16 cellular contexts compared by ENCODE assay signal in genomic region chr1:197151185-197151584, GRCh38. TPM values are rescaled to one million over a fixed set of nuclear protein-coding genes. Genes with fewer than 3 reads are reported as not detected.
DNase-seq lines count a peak whose midpoint lies in the region; ATAC-seq and TF ChIP-seq lines count a peak whose summit lies in the region.
"Had no signal": no experiment of that assay in that cellular context is flagged by ENCODE, and none has a peak within 500 bp of the region (broad histone marks: within the 10 kb centered on the region; RNA-seq: fewer than 3 reads in every experiment).

No MANE protein-coding gene starts in this region.

- H3K27me3 Mint-ChIP-seq in CD14-positive monocyte (ENCODE audit: low read depth in 3 of 3): no peaks in the 10 kb centered on the region
- H3K27me3 Mint-ChIP-seq in CD4-positive, alpha-beta memory T cell: no peaks in the 10 kb centered on the region
- H3K27me3 Mint-ChIP-seq: B cell, IgD-negative memory B cell had no signal

- H2AFZ ChIP-seq in MM.1S (ENCODE audit: low read length): no peak overlapping the region
- H2AFZ ChIP-seq: GM23248 had no signal

- H3K4me3 ChIP-seq in HEK293 (ENCODE audit: low read depth, low read length) (no peak overlapping the region), liver (ENCODE audit: low read depth in 1 of 3, low read length in 3 of 3) (no peak overlapping the region), MM.1S (ENCODE audit: low read length) (no peak overlapping the region)
- no peak overlapping the region for H3K4me3 ChIP-seq in CD4-positive, alpha-beta memory T cell (ENCODE audit: low read length in 2 of 2)
- H3K4me3 ChIP-seq: BLaER1 treated with 17β-estradiol and CSF1 and Interleukin-3, amounts not matched to agents 10 nM and 100 nM; GM23248 had no signal

- TF ChIP-seq CTCF in HEK293 (tag by site-specific recombination; IDR thresholded peaks at IDR 0.05) (no peak), liver (IDR thresholded peaks at IDR 0.05; ENCODE audit: low read depth, low read length, missing input control) (no peak), CD14-positive monocyte (IDR thresholded peaks at IDR 0.05) (no peak), MM.1S (IDR thresholded peaks at IDR 0.05; ENCODE audit: low read length) (no peak)

- H3K27ac Mint-ChIP-seq in CD14-positive monocyte: no peak overlapping the region
- H3K27ac Mint-ChIP-seq in CD4-positive, alpha-beta memory T cell: no peak overlapping the region
- H3K27ac Mint-ChIP-seq: B cell, IgD-negative memory B cell had no signal

- H3K4me2 ChIP-seq in MM.1S (ENCODE audit: low read depth, low read length): no peak overlapping the region
- H3K4me2 ChIP-seq: BLaER1 treated with 17β-estradiol and CSF1 and Interleukin-3, amounts not matched to agents 10 nM and 100 nM; KMS-11 had no signal

- intact Hi-C loops in CD14-positive monocyte (cut with micrococcal nuclease): no loop called here
- intact Hi-C loops in CD4-positive, alpha-beta memory T cell (cut with micrococcal nuclease): no loop called here

- 82% methylated on average over 1 of the region's 1 CpG for WGBS in liver

- no peak overlapping the region for H3K4me3 Mint-ChIP-seq in CD14-positive monocyte
- no peak overlapping the region for H3K4me3 Mint-ChIP-seq in CD4-positive, alpha-beta memory T cell
- H3K4me3 Mint-ChIP-seq: B cell, IgD-negative memory B cell had no signal

- H3K9me3 Mint-ChIP-seq in CD14-positive monocyte: peaks cover 0 to 5% (median 0%) of the 10 kb centered on the region in 7 donors
- peaks cover 0 to 2% (median 0%) of the 10 kb centered on the region in 8 donors for H3K9me3 Mint-ChIP-seq in CD4-positive, alpha-beta memory T cell
- H3K9me3 Mint-ChIP-seq: CD4-positive, CD25-positive, alpha-beta regulatory T cell; IgD-negative memory B cell had no signal

- H3K9me2 ChIP-seq in MM.1S (replicated peaks; ENCODE audit: insufficient read depth, low read length): no peaks in the 10 kb centered on the region

- no peak overlapping the region for H3K9ac ChIP-seq in liver (ENCODE audit: low read depth in 1 of 2, low read length in 2 of 2)
- no peak overlapping the region for H3K9ac ChIP-seq in MM.1S (ENCODE audit: low read length)
- H3K9ac ChIP-seq: BLaER1 treated with 17β-estradiol and CSF1 and Interleukin-3, amounts not matched to agents 10 nM and 100 nM; GM23248; KMS-11 had no signal

- peaks cover 2% of the 10 kb centered on the region for H3K4me1 Mint-ChIP-seq in CD14-positive monocyte
- peaks cover 3 to 8% (median 5%) of the 10 kb centered on the region in 4 donors for H3K4me1 Mint-ChIP-seq in CD4-positive, alpha-beta memory T cell

- CTCF ChIA-PET in HEK293 (lab: Yijun Ruan, JAX): no interaction called here
- CTCF ChIA-PET in CD4-positive, alpha-beta memory T cell (lab: Charles Lee; ENCODE audit: partially characterized antibody): interaction anchor here (1.7 kb wide), 1 partner anchor 28 kb away, joined by 8 read pairs; no protein-coding TSS in a partner anchor

- no peak for ATAC-seq in HG03354 (IDR thresholded peaks at IDR 0.05; ENCODE audit: poor library complexity, severe bottlenecking, unreplicated experiment)

- H3K79me2 ChIP-seq in MM.1S (ENCODE audit: low read length): peaks cover 2% of the 10 kb centered on the region

- peak; percentile 20 to 26 for TF ChIP-seq RAD21 in liver (IDR thresholded peaks at IDR 0.05)

- no peaks in the 10 kb centered on the region for H3K36me3 Mint-ChIP-seq in CD14-positive monocyte
- peaks cover 0 to 4% of the 10 kb centered on the region in 2 donors for H3K36me3 Mint-ChIP-seq in CD4-positive, alpha-beta memory T cell

- H3K9me3 ChIP-seq in HEK293 (ENCODE audit: control insufficient read depth, insufficient read depth, low read depth, low read length): no peaks in the 10 kb centered on the region
- H3K9me3 ChIP-seq in liver (ENCODE audit: control insufficient read depth in 4 of 4, low read length in 3 of 4): no peaks in the 10 kb centered on the region
- no peaks in the 10 kb centered on the region for H3K9me3 ChIP-seq in MM.1S (replicated peaks; ENCODE audit: insufficient read depth, low read length)
- H3K9me3 ChIP-seq in CD4-positive, alpha-beta memory T cell (ENCODE audit: control insufficient read depth in 1 of 2, low read length in 2 of 2): no peaks in the 10 kb centered on the region
- H3K9me3 ChIP-seq: Caco-2 had no signal

- H3K36me3 ChIP-seq in HEK293 (ENCODE audit: control insufficient read depth in 2 of 2, insufficient read depth in 1 of 2, low read length in 2 of 2) (no peaks in the 10 kb centered on the region), liver (ENCODE audit: control insufficient read depth in 4 of 4, insufficient read depth in 3 of 4, low read depth in 1 of 4, low read length in 3 of 4) (no peaks in the 10 kb centered on the region), MM.1S (replicated peaks; ENCODE audit: insufficient read depth, low read length) (no peaks in the 10 kb centered on the region)
- H3K36me3 ChIP-seq in CD4-positive, alpha-beta memory T cell (ENCODE audit: insufficient read depth, low read length): no peaks in the 10 kb centered on the region
- H3K36me3 ChIP-seq: BLaER1 treated with 17β-estradiol and CSF1 and Interleukin-3, amounts not matched to agents 10 nM and 100 nM had no signal

- no peaks in the 10 kb centered on the region for H3K4me1 ChIP-seq in HEK293 (ENCODE audit: control insufficient read depth, insufficient read depth, low read length)
- H3K4me1 ChIP-seq in liver (ENCODE audit: control insufficient read depth in 4 of 4, insufficient read depth in 4 of 4, low read length in 3 of 4): peaks cover 5 to 16% (median 13%) of the 10 kb centered on the region in 4 donors
- H3K4me1 ChIP-seq in MM.1S (ENCODE audit: low read length): no peaks in the 10 kb centered on the region
- no peaks in the 10 kb centered on the region for H3K4me1 ChIP-seq in CD4-positive, alpha-beta memory T cell (ENCODE audit: insufficient read depth, low read length)
- H3K4me1 ChIP-seq: BLaER1 treated with 17β-estradiol and CSF1 and Interleukin-3, amounts not matched to agents 10 nM and 100 nM had no signal

- peaks cover 7% of the 10 kb centered on the region for H3F3A ChIP-seq in MM.1S (ENCODE audit: insufficient read depth, low read length)

- POLR2A ChIA-PET in HEK293 (lab: Yijun Ruan, JAX): no interaction called here
- POLR2A ChIA-PET in CD4-positive, alpha-beta memory T cell (lab: Charles Lee; ENCODE audit: partially characterized antibody): interaction anchor here (0.5 kb wide), 1 partner anchor 1554 kb away, joined by 3 read pairs; no protein-coding TSS in a partner anchor

- H3K27me3 ChIP-seq in liver (ENCODE audit: control insufficient read depth in 4 of 4, insufficient read depth in 4 of 4, low read length in 3 of 4) (no peaks in the 10 kb centered on the region), MM.1S (replicated peaks; ENCODE audit: insufficient read depth, low read length) (no peaks in the 10 kb centered on the region)
- H3K27me3 ChIP-seq in CD4-positive, alpha-beta memory T cell (ENCODE audit: insufficient read depth, low read length): no peaks in the 10 kb centered on the region
- H3K27me3 ChIP-seq: BLaER1 treated with 17β-estradiol and CSF1 and Interleukin-3, amounts not matched to agents 10 nM and 100 nM had no signal

- H3K27ac ChIP-seq in HEK293 (ENCODE audit: extremely low read depth, low read depth, low read length) (no peak overlapping the region), liver (ENCODE audit: low read depth in 1 of 2, low read length in 2 of 2) (no peak overlapping the region), MM.1S (ENCODE audit: low read length) (no peak overlapping the region)
- no peak overlapping the region for H3K27ac ChIP-seq in CD4-positive, alpha-beta memory T cell (ENCODE audit: low read depth, low read length)
- H3K27ac ChIP-seq: BLaER1 treated with 17β-estradiol and CSF1 and Interleukin-3, amounts not matched to agents 10 nM and 100 nM; GM23248; HL-60; KMS-11 had no signal

- peak; percentile 83 for DNase-seq in NCI-H69 (lab: John Stamatoyannopoulos, UW)
- DNase-seq in CD14-positive monocyte (ENCODE audit: low spot score): no peak
- no peak for DNase-seq in MM.1S
- DNase-seq in CD4-positive, alpha-beta memory T cell: no peak
- DNase-seq: Caco-2; CD4-positive, CD25-positive, alpha-beta regulatory T cell; GM23248; HCEC 1CT had no signal

- H4K20me1 ChIP-seq in MM.1S (ENCODE audit: insufficient read depth, low read length): no peaks in the 10 kb centered on the region
- H4K20me1 ChIP-seq: BLaER1 treated with 17β-estradiol and CSF1 and Interleukin-3, amounts not matched to agents 10 nM and 100 nM had no signal

TF ChIP-seq in HEK293, 187 proteins besides CTCF, POLR2A, EP300 and RAD21 (continues in another document):
- TF ChIP-seq ZXDB (tag by site-specific recombination; IDR thresholded peaks at IDR 0.05) (no peak), ELK4 (IDR thresholded peaks at IDR 0.05; ENCODE audit: borderline replicate concordance, low read depth, low read length) (no peak)

TF ChIP-seq in liver, 16 proteins besides CTCF, POLR2A, EP300 and RAD21 (continues in another document):
- TF ChIP-seq, protein P1, sequence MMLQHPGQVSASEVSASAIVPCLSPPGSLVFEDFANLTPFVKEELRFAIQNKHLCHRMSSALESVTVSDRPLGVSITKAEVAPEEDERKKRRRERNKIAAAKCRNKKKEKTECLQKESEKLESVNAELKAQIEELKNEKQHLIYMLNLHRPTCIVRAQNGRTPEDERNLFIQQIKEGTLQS (IDR thresholded peaks at IDR 0.05): no peak
- peak; percentile 48 to 63 for TF ChIP-seq RXRA (IDR thresholded peaks at IDR 0.05)
- no peak for TF ChIP-seq TAF1 (conservative IDR thresholded peaks at IDR 0.05)
- no peak for TF ChIP-seq JUND (IDR thresholded peaks at IDR 0.05)
- TF ChIP-seq FOXA2 (IDR thresholded peaks at IDR 0.05): no peak
- no peak for TF ChIP-seq NR2F2 (IDR thresholded peaks at IDR 0.05)
- no peak for TF ChIP-seq EGR1 (IDR thresholded peaks at IDR 0.05; ENCODE audit: low read depth in 2 of 2)
- TF ChIP-seq, protein P2, sequence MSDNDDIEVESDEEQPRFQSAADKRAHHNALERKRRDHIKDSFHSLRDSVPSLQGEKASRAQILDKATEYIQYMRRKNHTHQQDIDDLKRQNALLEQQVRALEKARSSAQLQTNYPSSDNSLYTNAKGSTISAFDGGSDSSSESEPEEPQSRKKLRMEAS (IDR thresholded peaks at IDR 0.05): no peak
- TF ChIP-seq GABPA (IDR thresholded peaks at IDR 0.05 in 1 of 2, conservative IDR thresholded peaks at IDR 0.05 in 1 of 2): no peak
- peak; percentile 83 to 88 for TF ChIP-seq HNF4A (conservative IDR thresholded peaks at IDR 0.05)
- peak; percentile 74 for TF ChIP-seq YY1 (IDR thresholded peaks at IDR 0.05)

RNA-seq across cellular contexts. Expression of gene ASPM, which starts 4.7 kb away (rescaled TPM):
- 10 to 100 TPM in 1 of 2 donors, under 1 TPM in 1; 0.17 to 45.3 TPM for total RNA-seq in liver
- polyA plus RNA-seq in liver (1 to 10 TPM in 1 of 2 donors, under 1 TPM in 1; 0.49 to 1.2 TPM), CD14-positive monocyte (under 1 TPM; 0.05 to 0.08 TPM)
- total RNA-seq in CD4-positive, alpha-beta memory T cell: under 1 TPM; 0.30 to 0.38 TPM
- under 1 TPM in 1 of 2 donors, not detected in 1; 0.01 TPM for polyA plus RNA-seq in CD4-positive, alpha-beta memory T cell

RNA-seq across cellular contexts. Expression of gene ZBTB41, which starts 49.9 kb away (rescaled TPM):
- 1 to 10 TPM; 4.6 to 5.9 TPM for total RNA-seq in liver
- 1 to 10 TPM; 1.7 TPM for polyA plus RNA-seq in liver
- 1 to 10 TPM in 1 of 2 donors, under 1 TPM in 1; 0.95 to 1.3 TPM for polyA plus RNA-seq in CD14-positive monocyte
- 10 to 100 TPM; 12.8 to 13.9 TPM for total RNA-seq in CD4-positive, alpha-beta memory T cell
- 1 to 10 TPM; 1.2 to 2.9 TPM for polyA plus RNA-seq in CD4-positive, alpha-beta memory T cell
